Comparison of ENCODE assay signal across 25 cellular contexts in genomic region chr16:12225816-12226480, GRCh38.
A peak's percentile ranks its signal among the peaks of the same experiment; 100 is the strongest.
DNase-seq lines count a peak whose midpoint lies in the region; ATAC-seq and TF ChIP-seq lines count a peak whose summit lies in the region.
"Had no signal": no experiment of that assay in that cellular context is flagged by ENCODE, and none has a peak within 500 bp of the region (broad histone marks: within the 10 kb centered on the region; RNA-seq: fewer than 3 reads in every experiment).

No MANE protein-coding gene starts in this region.

- H3K4me3 ChIP-seq in mammary epithelial cell (replicated peaks in 1 of 3; ENCODE audit: insufficient read depth in 1 of 3, low read depth in 2 of 3, low read length in 3 of 3) (no peak overlapping the region), adipocyte (ENCODE audit: low read length) (no peak overlapping the region)
- H3K4me3 ChIP-seq: A549; BLaER1 treated with 17β-estradiol and CSF1 and Interleukin-3, amounts not matched to agents 10 nM and 100 nM; coronary artery; lung; right lobe of liver; thoracic aorta had no signal

- no peaks in the 10 kb centered on the region for H3K79me2 ChIP-seq in mammary epithelial cell (ENCODE audit: insufficient read depth, low read length)

- DNase-seq in mammary epithelial cell (peak; percentile 4), MCF 10A (ENCODE audit: unreplicated experiment) (no peak), adipocyte (ENCODE audit: low read depth) (peak; percentile 40), iris pigment epithelial cell (ENCODE audit: low read depth) (peak; percentile 50), COLO668 (lab: John Stamatoyannopoulos, UW; ENCODE audit: unreplicated experiment) (no peak)
- no peak for DNase-seq in activated naive CD8-positive, alpha-beta T cell treated with anti-CD3 and anti-CD28 coated beads, Interleukin-2, amount 50 U/mL, for 24 hours
- DNase-seq: activated naive CD8-positive, alpha-beta T cell treated with anti-CD3 and anti-CD28 coated beads, Interleukin-2, amount 10 ng/mL, durations not matched to agents 7 days and 5 days; GOT3; hippocampal formation; MV-4-11; NCI-H2081; NCI-H69; OCI-M1; right lobe of liver; SHP77; SW 1271 had no signal

- no peak for TF ChIP-seq POLR2A in GM18505 (IDR thresholded peaks at IDR 0.05; ENCODE audit: borderline replicate concordance, extremely low read depth, insufficient read depth, insufficient read length)

- H4K20me1 ChIP-seq in mammary epithelial cell (ENCODE audit: insufficient read depth, low read length) = no peaks in the 10 kb centered on the region

- H3K4me1 ChIP-seq in mammary epithelial cell (ENCODE audit: insufficient read depth, low read length) (no peaks in the 10 kb centered on the region), adipocyte (ENCODE audit: control insufficient read depth, insufficient read depth, low read length) (peaks cover 41% of the 10 kb centered on the region)

- H3K36me3 ChIP-seq in mammary epithelial cell (ENCODE audit: insufficient read depth, low read length) = no peaks in the 10 kb centered on the region
- H3K36me3 ChIP-seq in adipocyte (ENCODE audit: control insufficient read depth, insufficient read depth, low read length, severe bottlenecking) = no peaks in the 10 kb centered on the region
- H3K36me3 ChIP-seq: right lobe of liver, thoracic aorta had no signal

- BruUV-seq in mammary epithelial cell (replicated peaks; lab: Mats Ljungman, UMichigan) (no TSS peak), MCF 10A (replicated peaks; lab: Mats Ljungman, UMichigan) (no TSS peak)

- TF ChIP-seq CTCF in mammary epithelial cell (conservative IDR thresholded peaks at IDR 0.05 in 1 of 2, IDR thresholded peaks at IDR 0.05 in 1 of 2; ENCODE audit: extremely low read depth in 1 of 2, insufficient read depth in 1 of 2, low read depth in 1 of 2, low read length in 2 of 2) = no peak
- no peak for TF ChIP-seq CTCF in MCF 10A (IDR thresholded peaks at IDR 0.05; ENCODE audit: unreplicated experiment)

- H3K9me3 ChIP-seq in mammary epithelial cell (replicated peaks; ENCODE audit: insufficient read depth, low read length) (no peaks in the 10 kb centered on the region), adipocyte (ENCODE audit: control insufficient read depth, low read length) (no peaks in the 10 kb centered on the region)
- H3K9me3 ChIP-seq: A549; BLaER1 treated with 17β-estradiol and CSF1 and Interleukin-3, amounts not matched to agents 10 nM and 100 nM; right lobe of liver; thoracic aorta had no signal

- no peaks in the 10 kb centered on the region for H3K27me3 Mint-ChIP-seq in MCF 10A (ENCODE audit: insufficient read depth, unreplicated experiment)
- no peaks in the 10 kb centered on the region for H3K27me3 Mint-ChIP-seq in activated naive CD8-positive, alpha-beta T cell treated with anti-CD3 and anti-CD28 coated beads, Interleukin-2, amount 50 U/mL, for 24 hours
- H3K27me3 Mint-ChIP-seq: activated naive CD8-positive, alpha-beta T cell treated with anti-CD3 and anti-CD28 coated beads, Interleukin-2, amount 10 ng/mL, durations not matched to agents 7 days and 5 days; activated T-helper 17 cell treated with anti-CD3 and anti-CD28 coated beads, Interleukin-2, amount 50 U/mL, for 72 hours had no signal

- no peak overlapping the region for H2AFZ ChIP-seq in mammary epithelial cell (ENCODE audit: low read depth, low read length)

- dilution Hi-C loops in mammary epithelial cell (cut with HindIII; ENCODE audit: low sequenced_read_pairs) = no loop called here

- H3K27me3 ChIP-seq in mammary epithelial cell (ENCODE audit: insufficient read depth, low read length) (no peaks in the 10 kb centered on the region), adipocyte (replicated peaks; ENCODE audit: control insufficient read depth, insufficient read depth, low read length) (no peaks in the 10 kb centered on the region)
- H3K27me3 ChIP-seq: BLaER1 treated with 17β-estradiol and CSF1 and Interleukin-3, amounts not matched to agents 10 nM and 100 nM; right lobe of liver had no signal

- H3K36me3 Mint-ChIP-seq in MCF 10A (ENCODE audit: insufficient read depth, unreplicated experiment) = peaks cover 5% of the 10 kb centered on the region
- H3K36me3 Mint-ChIP-seq in activated naive CD8-positive, alpha-beta T cell treated with anti-CD3 and anti-CD28 coated beads, Interleukin-2, amount 50 U/mL, for 24 hours (ENCODE audit: low read depth) = peaks cover 3% of the 10 kb centered on the region
- H3K36me3 Mint-ChIP-seq: activated naive CD8-positive, alpha-beta T cell treated with anti-CD3 and anti-CD28 coated beads, Interleukin-2, amount 10 ng/mL, durations not matched to agents 7 days and 5 days had no signal

- ATAC-seq in GM18505 (IDR thresholded peaks at IDR 0.05; ENCODE audit: unreplicated experiment) = no peak
- no peak for ATAC-seq in GM21576 (IDR thresholded peaks at IDR 0.05; ENCODE audit: unreplicated experiment)
- ATAC-seq in activated naive CD8-positive, alpha-beta T cell treated with anti-CD3 and anti-CD28 coated beads, Interleukin-2, amount 50 U/mL, for 24 hours = no peak
- ATAC-seq: A549; activated T-helper 17 cell treated with anti-CD3 and anti-CD28 coated beads, Interleukin-2, amount 50 U/mL, for 72 hours; right lobe of liver had no signal

- no peak overlapping the region for H3K9ac ChIP-seq in mammary epithelial cell (ENCODE audit: insufficient read depth, low read length)
- H3K9ac ChIP-seq in adipocyte (ENCODE audit: low read length) = no peak overlapping the region
- H3K9ac ChIP-seq: BLaER1 treated with 17β-estradiol and CSF1 and Interleukin-3, amounts not matched to agents 10 nM and 100 nM; KMS-11 had no signal

- intact Hi-C loops in mammary epithelial cell (cut with micrococcal nuclease) = loop anchor here (10.0 kb wide), 1 partner anchor 589 kb away; no protein-coding TSS in a partner anchor
- intact Hi-C loops in MCF 10A (cut with micrococcal nuclease) = no loop called here

- no peak overlapping the region for H3K4me2 ChIP-seq in mammary epithelial cell (ENCODE audit: insufficient read depth, low read depth, low read length)
- H3K4me2 ChIP-seq: A549, KMS-11 had no signal

- POLR2A ChIA-PET in MCF 10A (lab: Yijun Ruan, JAX) = no interaction called here

- no peaks in the 10 kb centered on the region for H3K9me3 Mint-ChIP-seq in MCF 10A (ENCODE audit: unreplicated experiment)
- H3K9me3 Mint-ChIP-seq in activated naive CD8-positive, alpha-beta T cell treated with anti-CD3 and anti-CD28 coated beads, Interleukin-2, amount 50 U/mL, for 24 hours = no peaks in the 10 kb centered on the region
- H3K9me3 Mint-ChIP-seq: activated naive CD8-positive, alpha-beta T cell treated with anti-CD3 and anti-CD28 coated beads, Interleukin-2, amount 10 ng/mL, durations not matched to agents 7 days and 5 days; activated T-helper 17 cell treated with anti-CD3 and anti-CD28 coated beads, Interleukin-2, amount 50 U/mL, for 72 hours had no signal

- H3K27ac Mint-ChIP-seq in MCF 10A (ENCODE audit: low read depth, unreplicated experiment) = no peak overlapping the region
- no peak overlapping the region for H3K27ac Mint-ChIP-seq in activated naive CD8-positive, alpha-beta T cell treated with anti-CD3 and anti-CD28 coated beads, Interleukin-2, amount 50 U/mL, for 24 hours
- H3K27ac Mint-ChIP-seq: activated naive CD8-positive, alpha-beta T cell treated with anti-CD3 and anti-CD28 coated beads, Interleukin-2, amount 10 ng/mL, durations not matched to agents 7 days and 5 days; activated T-helper 17 cell treated with anti-CD3 and anti-CD28 coated beads, Interleukin-2, amount 50 U/mL, for 72 hours had no signal

- in situ Hi-C loops in mammary epithelial cell (cut with MboI; ENCODE audit: low sequenced_read_pairs in 2 of 2) = no loop called here

- H3K4me1 Mint-ChIP-seq in MCF 10A (ENCODE audit: insufficient read depth, unreplicated experiment) = peaks cover 9% of the 10 kb centered on the region
- H3K4me1 Mint-ChIP-seq in activated naive CD8-positive, alpha-beta T cell treated with anti-CD3 and anti-CD28 coated beads, Interleukin-2, amount 50 U/mL, for 24 hours = peaks cover 16% of the 10 kb centered on the region
- H3K4me1 Mint-ChIP-seq: activated naive CD8-positive, alpha-beta T cell treated with anti-CD3 and anti-CD28 coated beads, Interleukin-2, amount 10 ng/mL, durations not matched to agents 7 days and 5 days had no signal

- WGBS in mammary epithelial cell (ENCODE audit: low coverage, missing lambda C conversion rate) = 13% methylated on average over 8 of the region's 8 CpGs

- H3K4me3 Mint-ChIP-seq in MCF 10A (ENCODE audit: unreplicated experiment) = no peak overlapping the region
- no peak overlapping the region for H3K4me3 Mint-ChIP-seq in activated naive CD8-positive, alpha-beta T cell treated with anti-CD3 and anti-CD28 coated beads, Interleukin-2, amount 50 U/mL, for 24 hours
- H3K4me3 Mint-ChIP-seq: activated naive CD8-positive, alpha-beta T cell treated with anti-CD3 and anti-CD28 coated beads, Interleukin-2, amount 10 ng/mL, durations not matched to agents 7 days and 5 days; activated T-helper 17 cell treated with anti-CD3 and anti-CD28 coated beads, Interleukin-2, amount 50 U/mL, for 72 hours had no signal

- no peak overlapping the region for H3K27ac ChIP-seq in mammary epithelial cell (ENCODE audit: insufficient read depth, low read depth, low read length)
- H3K27ac ChIP-seq: A549; BLaER1 treated with 17β-estradiol and CSF1 and Interleukin-3, amounts not matched to agents 10 nM and 100 nM; coronary artery; KMS-11; right lobe of liver; thoracic aorta had no signal

- CTCF ChIA-PET in mammary epithelial cell (lab: Charles Lee; ENCODE audit: low non-redundant PET) (no interaction called here), MCF 10A (lab: Yijun Ruan, JAX) (no interaction called here)

Comparison
In these comparisons a context has a peak if more than half of its experiments do, and no peak if none do; other contexts are left out.
1. DNase-seq: peak in mammary epithelial cell (single experiment), adipocyte (single experiment) and iris pigment epithelial cell (single experiment); none in MCF 10A (single experiment), activated naive CD8-positive, alpha-beta T cell treated with anti-CD3 and anti-CD28 coated beads, Interleukin-2, amount 50 U/mL, for 24 hours (single experiment) and COLO668 (single experiment).